ENCODE assay signal across 24 cellular contexts in the genomic region with DNA sequence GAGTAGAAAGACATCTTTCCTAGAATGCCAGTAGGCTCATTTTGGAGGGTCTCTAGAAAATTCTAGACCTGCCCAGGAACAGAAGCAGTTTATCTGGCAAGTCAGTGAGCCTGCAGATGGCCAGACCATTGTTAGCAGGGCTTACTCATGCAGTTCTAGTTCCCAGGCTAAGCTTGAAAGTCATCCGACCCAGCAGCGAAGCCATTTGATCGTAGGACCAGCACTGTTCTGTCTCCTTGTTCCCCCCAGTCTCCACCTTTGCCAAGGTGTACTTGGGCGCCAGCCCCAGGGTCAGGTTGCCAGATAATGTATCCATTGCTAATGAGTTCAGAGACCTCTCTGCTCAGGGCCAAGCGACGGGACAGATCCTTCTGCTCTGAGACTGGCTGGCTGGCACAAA.
DNase-seq lines count a peak whose midpoint lies in the region; ATAC-seq and TF ChIP-seq lines count a peak whose summit lies in the region.
"Had no signal": no experiment of that assay in that cellular context is flagged by ENCODE, and none has a peak within 500 bp of the region (broad histone marks: within the 10 kb centered on the region; RNA-seq: fewer than 3 reads in every experiment).

No MANE protein-coding gene starts in this region.

- H3K79me1 ChIP-seq in trophoblast cell (ENCODE audit: low read length) = no peaks in the 10 kb centered on the region

- H3K18ac ChIP-seq in trophoblast cell (ENCODE audit: low read length) = no peak overlapping the region

- TF ChIP-seq CTCF in fibroblast of pulmonary artery (IDR thresholded peaks at IDR 0.05; ENCODE audit: low read length, missing control alignments) (no peak), upper lobe of right lung (IDR thresholded peaks at IDR 0.05) (no peak)

- peaks cover 2% of the 10 kb centered on the region for H3K79me2 ChIP-seq in trophoblast cell (ENCODE audit: control insufficient read depth, insufficient read depth, low read length, poor library complexity)

- H3K4me2 ChIP-seq in trophoblast cell (ENCODE audit: low read length) = no peak overlapping the region
- H3K4me2 ChIP-seq: GM23338 had no signal

- H3K4me3 Mint-ChIP-seq in activated T-helper 2 cell treated with anti-CD3 and anti-CD28 coated beads, Interferon-gamma antibody, Interleukin-2, Interleukin-4, amounts not matched to agents 10 μg/mL and 5 μg/mL and 100 μg/mL, durations not matched to agents 14 hours and 24 hours and 36 hours (ENCODE audit: low read depth) = no peak overlapping the region
- H3K4me3 Mint-ChIP-seq: activated naive CD8-positive, alpha-beta T cell treated with anti-CD3 and anti-CD28 coated beads for 36 hours; activated T-helper 17 cell treated with anti-CD3 and anti-CD28 coated beads, Interleukin-2, amount 50 U/mL, for 72 hours; GM23338; natural killer cell; WTC11 had no signal

- no peaks in the 10 kb centered on the region for H3K9me3 Mint-ChIP-seq in activated T-helper 2 cell treated with anti-CD3 and anti-CD28 coated beads, Interferon-gamma antibody, Interleukin-2, Interleukin-4, amounts not matched to agents 10 μg/mL and 5 μg/mL and 100 μg/mL, durations not matched to agents 14 hours and 24 hours and 36 hours
- H3K9me3 Mint-ChIP-seq: activated naive CD8-positive, alpha-beta T cell treated with anti-CD3 and anti-CD28 coated beads for 36 hours; activated T-helper 17 cell treated with anti-CD3 and anti-CD28 coated beads, Interleukin-2, amount 50 U/mL, for 72 hours; natural killer cell had no signal

- H4K91ac ChIP-seq in trophoblast cell (ENCODE audit: low read depth, low read length) = no peak overlapping the region

- H2BK120ac ChIP-seq in trophoblast cell (ENCODE audit: insufficient read depth, low read length, poor library complexity) = no peak overlapping the region

- peak overlapping the region; percentile 23 for H3K27ac ChIP-seq in trophoblast cell (ENCODE audit: low read depth, low read length)
- H3K27ac ChIP-seq in upper lobe of right lung = peak overlapping the region; percentile 51
- H3K27ac ChIP-seq: 22Rv1, ovary, SK-N-MC had no signal

- H3K27me3 Mint-ChIP-seq in activated T-helper 2 cell treated with anti-CD3 and anti-CD28 coated beads, Interferon-gamma antibody, Interleukin-2, Interleukin-4, amounts not matched to agents 10 μg/mL and 5 μg/mL and 100 μg/mL, durations not matched to agents 14 hours and 24 hours and 36 hours (ENCODE audit: low read depth) = peaks cover 3% of the 10 kb centered on the region
- H3K27me3 Mint-ChIP-seq: activated naive CD8-positive, alpha-beta T cell treated with anti-CD3 and anti-CD28 coated beads for 36 hours; activated T-helper 17 cell treated with anti-CD3 and anti-CD28 coated beads, Interleukin-2, amount 50 U/mL, for 72 hours; B cell had no signal

- no peak overlapping the region for H2BK5ac ChIP-seq in trophoblast cell (ENCODE audit: low read depth, low read length, poor library complexity)

- H4K8ac ChIP-seq in trophoblast cell (ENCODE audit: low read depth, low read length) = no peak overlapping the region

- DNase-seq in DMS 273 (lab: John Stamatoyannopoulos, UW; ENCODE audit: unreplicated experiment) (peak; percentile 14), DMS 273 treated with DMSO at 0.1 percent for 48 hours (lab: John Stamatoyannopoulos, UW) (no peak), fibroblast of pulmonary artery (ENCODE audit: low read depth) (peak; percentile 37), trophoblast cell (no peak), upper lobe of right lung (no peak), GF-D8 (lab: John Stamatoyannopoulos, UW) (no peak)
- DNase-seq in activated T-helper 2 cell treated with anti-CD3 and anti-CD28 coated beads, Interferon-gamma antibody, Interleukin-2, Interleukin-4, amounts not matched to agents 10 μg/mL and 5 μg/mL and 100 μg/mL, durations not matched to agents 14 hours and 24 hours and 36 hours (ENCODE audit: low spot score) = no peak
- DNase-seq: activated CD4-positive, alpha-beta T cell treated with anti-CD3 and anti-CD28 coated beads, Interleukin-2, amount 50 U/mL, for 4 hours; activated CD8-positive, alpha-beta memory T cell treated with anti-CD3 and anti-CD28 coated beads, Interleukin-2, amount 50 U/mL, for 4 hours; activated naive CD8-positive, alpha-beta T cell treated with anti-CD3 and anti-CD28 coated beads for 36 hours; DMS79 treated with DMSO at 0.1 percent for 48 hours; midbrain; natural killer cell; NCI-H1092; NCI-H524 treated with DMSO at 0.1 percent for 48 hours; ovary; RPMI8226 had no signal

- H3K36me3 ChIP-seq in trophoblast cell (ENCODE audit: control insufficient read depth in 1 of 2, insufficient read depth in 2 of 2, low read length in 2 of 2) (peaks cover 46 to 72% of the 10 kb centered on the region in 2 experiments), upper lobe of right lung (peaks cover 91% of the 10 kb centered on the region)
- H3K36me3 ChIP-seq: ovary had no signal

- no peak for ATAC-seq in upper lobe of right lung
- no peak for ATAC-seq in HG02571 (IDR thresholded peaks at IDR 0.05; ENCODE audit: unreplicated experiment)
- ATAC-seq: activated T-helper 17 cell treated with anti-CD3 and anti-CD28 coated beads, Interleukin-2, amount 50 U/mL, for 72 hours; natural killer cell; WTC11 had no signal

- peaks cover 52% of the 10 kb centered on the region for H3K36me3 Mint-ChIP-seq in activated T-helper 2 cell treated with anti-CD3 and anti-CD28 coated beads, Interferon-gamma antibody, Interleukin-2, Interleukin-4, amounts not matched to agents 10 μg/mL and 5 μg/mL and 100 μg/mL, durations not matched to agents 14 hours and 24 hours and 36 hours (ENCODE audit: low read depth)
- H3K36me3 Mint-ChIP-seq: activated naive CD8-positive, alpha-beta T cell treated with anti-CD3 and anti-CD28 coated beads for 36 hours; natural killer cell had no signal

- H3K4me3 ChIP-seq in fibroblast of pulmonary artery (replicated peaks; ENCODE audit: low read depth, low read length) (no peak overlapping the region), trophoblast cell (ENCODE audit: low read depth, low read length) (no peak overlapping the region), upper lobe of right lung (no peak overlapping the region)
- H3K4me3 ChIP-seq: GM23338, ovary, SK-N-MC had no signal

- H3K27ac Mint-ChIP-seq in activated T-helper 2 cell treated with anti-CD3 and anti-CD28 coated beads, Interferon-gamma antibody, Interleukin-2, Interleukin-4, amounts not matched to agents 10 μg/mL and 5 μg/mL and 100 μg/mL, durations not matched to agents 14 hours and 24 hours and 36 hours = no peak overlapping the region
- H3K27ac Mint-ChIP-seq: activated naive CD8-positive, alpha-beta T cell treated with anti-CD3 and anti-CD28 coated beads for 36 hours; activated T-helper 17 cell treated with anti-CD3 and anti-CD28 coated beads, Interleukin-2, amount 50 U/mL, for 72 hours; B cell; GM23338; natural killer cell; WTC11 had no signal

- no peak overlapping the region for H3K23ac ChIP-seq in trophoblast cell (ENCODE audit: low read length)

- H3K4me1 ChIP-seq in trophoblast cell (ENCODE audit: control insufficient read depth in 1 of 2, insufficient read depth in 2 of 2, low read length in 2 of 2) = peaks cover 0 to 2% of the 10 kb centered on the region in 2 experiments
- H3K4me1 ChIP-seq in upper lobe of right lung = peaks cover 68% of the 10 kb centered on the region

- peaks cover 1% of the 10 kb centered on the region for H3K9me3 ChIP-seq in trophoblast cell (ENCODE audit: insufficient read depth, low read depth, low read length)
- no peaks in the 10 kb centered on the region for H3K9me3 ChIP-seq in upper lobe of right lung
- H3K9me3 ChIP-seq: ovary had no signal

- H3K27me3 ChIP-seq in trophoblast cell (ENCODE audit: insufficient read depth, low read length) (no peaks in the 10 kb centered on the region), upper lobe of right lung (no peaks in the 10 kb centered on the region)
- H3K27me3 ChIP-seq: ovary had no signal

- WGBS in trophoblast cell (ENCODE audit: extremely low coverage, insufficient coverage, insufficient read length) = no CpG with 5 or more reads among the region's 6 CpGs

- H4K12ac ChIP-seq in trophoblast cell (ENCODE audit: low read depth, low read length) = no peak overlapping the region

- no peak overlapping the region for H2AK5ac ChIP-seq in trophoblast cell (ENCODE audit: low read length)

- peaks cover 47% of the 10 kb centered on the region for H3K4me1 Mint-ChIP-seq in activated T-helper 2 cell treated with anti-CD3 and anti-CD28 coated beads, Interferon-gamma antibody, Interleukin-2, Interleukin-4, amounts not matched to agents 10 μg/mL and 5 μg/mL and 100 μg/mL, durations not matched to agents 14 hours and 24 hours and 36 hours (ENCODE audit: low read depth)
- H3K4me1 Mint-ChIP-seq: WTC11 had no signal

- no peak overlapping the region for H3K9ac ChIP-seq in trophoblast cell (ENCODE audit: low read length)

- intact Hi-C loops in upper lobe of right lung (cut with DNase I) = loop anchor here (10.0 kb wide), 1 partner anchor 362 kb away; no protein-coding TSS in a partner anchor
- intact Hi-C loops in activated T-helper 2 cell treated with anti-CD3 and anti-CD28 coated beads, Interferon-gamma antibody, Interleukin-2, Interleukin-4, amounts not matched to agents 10 μg/mL and 5 μg/mL and 100 μg/mL, durations not matched to agents 14 hours and 24 hours and 36 hours (cut with micrococcal nuclease) = loop anchor here (10.0 kb wide), 1 partner anchor 182 kb away; no protein-coding TSS in a partner anchor

- H3K4ac ChIP-seq in trophoblast cell (ENCODE audit: low read depth, low read length) = no peak overlapping the region

- H3K14ac ChIP-seq in trophoblast cell (ENCODE audit: low read length) = no peak overlapping the region

- no peak overlapping the region for H2BK12ac ChIP-seq in trophoblast cell (ENCODE audit: low read length)

- H2AFZ ChIP-seq in trophoblast cell (ENCODE audit: insufficient read depth, low read length, poor library complexity) = no peak overlapping the region
- H2AFZ ChIP-seq: GM23338 had no signal

Comparison
In these comparisons a context has a peak if more than half of its experiments do, and no peak if none do; other contexts are left out.
1. DNase-seq: peak in DMS 273 (single experiment) and fibroblast of pulmonary artery (single experiment); none in DMS 273 treated with DMSO at 0.1 percent for 48 hours (single experiment), trophoblast cell (0 of 2), upper lobe of right lung (single experiment), activated T-helper 2 cell treated with anti-CD3 and anti-CD28 coated beads, Interferon-gamma antibody, Interleukin-2, Interleukin-4, amounts not matched to agents 10 μg/mL and 5 μg/mL and 100 μg/mL, durations not matched to agents 14 hours and 24 hours and 36 hours (single experiment) and GF-D8 (single experiment).